ENCODE assay signal across 13 cellular contexts in genomic region chr10:77290528-77291155, GRCh38.
DNase-seq lines count a peak whose midpoint lies in the region; FAIRE-seq and TF ChIP-seq lines count a peak whose summit lies in the region.
"Had no signal": no experiment of that assay in that cellular context is flagged by ENCODE, and none has a peak within 500 bp of the region (broad histone marks: within the 10 kb centered on the region; RNA-seq: fewer than 3 reads in every experiment).

No MANE protein-coding gene starts in this region.

- H2BK15ac ChIP-seq in mesendoderm (replicated peaks; ENCODE audit: low read depth): no peak overlapping the region
- H2BK15ac ChIP-seq in H9 (ENCODE audit: low read depth, low read length): no peak overlapping the region

- H3K23ac ChIP-seq in mesendoderm (ENCODE audit: low read length): no peak overlapping the region
- no peak overlapping the region for H3K23ac ChIP-seq in H9 (ENCODE audit: insufficient read length, low read depth, low read length)

- H3K4ac ChIP-seq in mesendoderm (ENCODE audit: low read depth, low read length): no peak overlapping the region
- no peak overlapping the region for H3K4ac ChIP-seq in H9 (ENCODE audit: low read depth, low read length)

- H3K18ac ChIP-seq in mesendoderm (ENCODE audit: low read length) (peak overlapping the region; percentile 8), H9 (ENCODE audit: insufficient read length, low read depth, low read length) (no peak overlapping the region)

- H4K5ac ChIP-seq in mesendoderm (ENCODE audit: low read length) (no peak overlapping the region), H9 (ENCODE audit: insufficient read length, low read depth, low read length) (no peak overlapping the region)

- H3K27ac ChIP-seq in brain microvascular endothelial cell (peak overlapping the region; percentile 96), mesendoderm (ENCODE audit: low read depth, low read length) (peak overlapping the region; percentile 76), suprapubic skin (no peak overlapping the region), H9 (ENCODE audit: insufficient read length, low read depth, low read length) (no peak overlapping the region)

- peak overlapping the region; percentile 44 for H3K56ac ChIP-seq in mesendoderm (ENCODE audit: low read length)
- H3K56ac ChIP-seq in H9 (ENCODE audit: insufficient read length, low read depth, low read length): no peak overlapping the region

- H3K23me2 ChIP-seq in H9 (ENCODE audit: insufficient read length, low read depth, low read length, poor library complexity, severe bottlenecking): no peaks in the 10 kb centered on the region

- H3K4me3 ChIP-seq in brain microvascular endothelial cell (ENCODE audit: low read depth, low read length) (no peak overlapping the region), mesendoderm (ENCODE audit: low read length) (no peak overlapping the region), suprapubic skin (no peak overlapping the region)
- H3K4me3 ChIP-seq: lung had no signal

- no peak for TF ChIP-seq EP300 in suprapubic skin (IDR thresholded peaks at IDR 0.05)

- FAIRE-seq in HTR-8/SVneo (lab: Jason Lieb, UNC): peak; percentile 88
- FAIRE-seq: TTC549 had no signal

- H3K79me2 ChIP-seq in mesendoderm (ENCODE audit: control insufficient read depth, insufficient read depth, low read length): no peaks in the 10 kb centered on the region
- H3K79me2 ChIP-seq in H9 (ENCODE audit: insufficient read depth, low read length): no peaks in the 10 kb centered on the region

- H2AK5ac ChIP-seq in mesendoderm (ENCODE audit: low read length) (no peak overlapping the region), H9 (ENCODE audit: insufficient read length, low read length) (no peak overlapping the region)

- H3K79me1 ChIP-seq in mesendoderm (ENCODE audit: low read length): no peaks in the 10 kb centered on the region
- H3K79me1 ChIP-seq in H9 (ENCODE audit: insufficient read depth, low read depth, low read length, poor library complexity, severe bottlenecking): no peaks in the 10 kb centered on the region

- no peak overlapping the region for H2BK20ac ChIP-seq in H9 (ENCODE audit: low read depth, low read length, poor library complexity, severe bottlenecking)

- H3K4me1 Mint-ChIP-seq in H9 (peaks cover 46 to 52% of the 10 kb centered on the region in 2 experiments), endothelial cell (ENCODE audit: unreplicated experiment) (peaks cover 22% of the 10 kb centered on the region)

- no peak overlapping the region for H2BK12ac ChIP-seq in H9 (ENCODE audit: insufficient read length, low read depth, low read length)

- no peaks in the 10 kb centered on the region for H4K20me1 ChIP-seq in H9 (ENCODE audit: control insufficient read depth, insufficient read depth, insufficient read length)

- peaks cover 41% of the 10 kb centered on the region for H3K4me1 ChIP-seq in mesendoderm (ENCODE audit: control insufficient read depth, low read depth, low read length)
- H3K4me1 ChIP-seq in suprapubic skin: no peaks in the 10 kb centered on the region
- peaks cover 7% of the 10 kb centered on the region for H3K4me1 ChIP-seq in H9 (ENCODE audit: insufficient read depth, low read length)

- no peaks in the 10 kb centered on the region for H3K36me3 Mint-ChIP-seq in H9 (ENCODE audit: insufficient read depth in 1 of 3, low read depth in 3 of 3)
- H3K36me3 Mint-ChIP-seq in endothelial cell (ENCODE audit: low read depth, unreplicated experiment): no peaks in the 10 kb centered on the region

- no peak overlapping the region for H3K14ac ChIP-seq in H9 (ENCODE audit: insufficient read depth, low read length)

- H3K4me2 ChIP-seq in mesendoderm (ENCODE audit: low read length) (no peak overlapping the region), H9 (ENCODE audit: insufficient read depth, insufficient read length, low read length) (no peak overlapping the region)

- no peak overlapping the region for H3T11ph ChIP-seq in H9 (ENCODE audit: low read length)

- H3K36me3 ChIP-seq in brain microvascular endothelial cell (replicated peaks) (no peaks in the 10 kb centered on the region), mesendoderm (ENCODE audit: control insufficient read depth, insufficient read depth, low read length) (no peaks in the 10 kb centered on the region), suprapubic skin (no peaks in the 10 kb centered on the region)

- TF ChIP-seq CTCF in brain microvascular endothelial cell (IDR thresholded peaks at IDR 0.05; ENCODE audit: low read depth, low read length, missing control alignments): no peak
- no peak for TF ChIP-seq CTCF in suprapubic skin (IDR thresholded peaks at IDR 0.05)
- no peak for TF ChIP-seq CTCF in H9 (conservative IDR thresholded peaks at IDR 0.05)
- TF ChIP-seq CTCF in endothelial cell (IDR thresholded peaks at IDR 0.05; ENCODE audit: unreplicated experiment): no peak

- DNase-seq in AG08396 (ENCODE audit: low spot score) (peak; percentile 71), HTR-8/SVneo (ENCODE audit: insufficient read length, low spot score) (peak; percentile 72), brain microvascular endothelial cell (peak; percentile 97), mesendoderm (peak; percentile 94), suprapubic skin (ENCODE audit: low spot score in 2 of 2) (no peak), globus pallidus (ENCODE audit: low spot score) (no peak), H9 (no peak), endothelial cell (ENCODE audit: low spot score) (no peak)
- DNase-seq: activated T-cell treated with anti-CD3 and anti-CD28 coated beads, Interleukin-2, amount 50 U/mL, for 48 hours; NCI-H446 treated with DMSO at 0.1 percent for 48 hours had no signal

- H2BK120ac ChIP-seq in mesendoderm (ENCODE audit: low read depth, low read length): no peak overlapping the region
- no peak overlapping the region for H2BK120ac ChIP-seq in H9 (ENCODE audit: low read depth, low read length, poor library complexity, severe bottlenecking)

- peaks cover 13% of the 10 kb centered on the region for H3K27me3 Mint-ChIP-seq in H9 (ENCODE audit: low read depth)
- H3K27me3 Mint-ChIP-seq in endothelial cell (ENCODE audit: unreplicated experiment): no peaks in the 10 kb centered on the region

- H2AFZ ChIP-seq in H9 (ENCODE audit: low read length): no peak overlapping the region

- in situ Hi-C loops in brain microvascular endothelial cell (cut with HindIII; ENCODE audit: low pct_ligation_motif_present, low sequenced_read_pairs): no loop called here

- peak overlapping the region; percentile 40 for H2BK5ac ChIP-seq in mesendoderm (ENCODE audit: low read length)
- no peak overlapping the region for H2BK5ac ChIP-seq in H9 (ENCODE audit: insufficient read length, low read length)

- no peak overlapping the region for H3K27ac Mint-ChIP-seq in H9
- H3K27ac Mint-ChIP-seq in endothelial cell (ENCODE audit: unreplicated experiment): no peak overlapping the region
- H3K27ac Mint-ChIP-seq: IgD-negative memory B cell had no signal

- no peaks in the 10 kb centered on the region for H3K27me3 ChIP-seq in brain microvascular endothelial cell (replicated peaks)
- H3K27me3 ChIP-seq in mesendoderm (ENCODE audit: insufficient read depth, low read length, poor library complexity): no peaks in the 10 kb centered on the region
- no peaks in the 10 kb centered on the region for H3K27me3 ChIP-seq in suprapubic skin
- H3K27me3 ChIP-seq in H9 (ENCODE audit: insufficient read depth, low read length): no peaks in the 10 kb centered on the region

- H3K9ac ChIP-seq in mesendoderm (ENCODE audit: low read length): no peak overlapping the region
- no peak overlapping the region for H3K9ac ChIP-seq in H9 (ENCODE audit: extremely low read depth, insufficient read length, low read length)

- no peak for TF ChIP-seq POLR2A in suprapubic skin (IDR thresholded peaks at IDR 0.05)

- H4K91ac ChIP-seq in H9 (ENCODE audit: insufficient read length, low read depth, low read length): no peak overlapping the region

- H4K8ac ChIP-seq in mesendoderm (ENCODE audit: low read depth, low read length) (no peak overlapping the region), H9 (replicated peaks; ENCODE audit: insufficient read length, low read depth, low read length) (no peak overlapping the region)

- no CpG with 5 or more reads among the region's 6 CpGs for WGBS in mesendoderm (ENCODE audit: extremely low coverage, insufficient coverage, low lambda C conversion rate)
- WGBS in suprapubic skin: 55% methylated on average over 6 of the region's 6 CpGs
- no CpG with 5 or more reads among the region's 6 CpGs for WGBS in H9 (ENCODE audit: extremely low coverage, insufficient read length, low lambda C conversion rate)

- H3K4me3 Mint-ChIP-seq in H9: no peak overlapping the region
- H3K4me3 Mint-ChIP-seq in endothelial cell (ENCODE audit: unreplicated experiment): no peak overlapping the region
- H3K4me3 Mint-ChIP-seq: IgD-negative memory B cell had no signal

- H3K9me3 ChIP-seq in suprapubic skin (no peaks in the 10 kb centered on the region), H9 (ENCODE audit: control insufficient read depth, low read depth, low read length) (no peaks in the 10 kb centered on the region)

- H3K9me3 Mint-ChIP-seq in H9 (no peaks in the 10 kb centered on the region), endothelial cell (ENCODE audit: unreplicated experiment) (no peaks in the 10 kb centered on the region)
- H3K9me3 Mint-ChIP-seq: IgD-negative memory B cell had no signal

Comparison
In these comparisons a context has a peak if more than half of its experiments do, and no peak if none do; other contexts are left out.
1. DNase-seq: peak in AG08396 (single experiment), HTR-8/SVneo (single experiment), brain microvascular endothelial cell (single experiment) and mesendoderm (single experiment); none in suprapubic skin (0 of 2), globus pallidus (single experiment), H9 (single experiment) and endothelial cell (single experiment).
2. H3K27ac ChIP-seq: peak in brain microvascular endothelial cell (single experiment) and mesendoderm (single experiment); none in suprapubic skin (single experiment) and H9 (single experiment).